ENCODE assay signal across 17 cellular contexts in genomic region chr12:11946161-11946560, GRCh38.
DNase-seq lines count a peak whose midpoint lies in the region; FAIRE-seq and TF ChIP-seq lines count a peak whose summit lies in the region.
"Had no signal": no experiment of that assay in that cellular context is flagged by ENCODE, and none has a peak within 500 bp of the region (broad histone marks: within the 10 kb centered on the region; RNA-seq: fewer than 3 reads in every experiment).

No MANE protein-coding gene starts in this region.

- H3K4me1 ChIP-seq in H1 (replicated peaks in 1 of 4; ENCODE audit: control insufficient read depth in 3 of 4, insufficient read depth in 4 of 4, low read length in 3 of 4) (no peaks in the 10 kb centered on the region), neuronal stem cell (ENCODE audit: control insufficient read depth in 2 of 2, insufficient read depth in 1 of 2, low read depth in 1 of 2, low read length in 2 of 2) (no peaks in the 10 kb centered on the region), MM.1S (ENCODE audit: low read length) (no peaks in the 10 kb centered on the region)
- H3K4me1 ChIP-seq: HAP-1 had no signal

- H3K9me3 Mint-ChIP-seq in HFFc6 = no peaks in the 10 kb centered on the region
- H3K9me3 Mint-ChIP-seq: CD8-positive, alpha-beta T cell had no signal

- WGBS in H1 (ENCODE audit: extremely low coverage in 1 of 2, insufficient coverage in 1 of 2, insufficient read length in 1 of 2, insufficient replicate concordance in 2 of 2, low coverage in 1 of 2, low lambda C conversion rate in 2 of 2, missing lambda C conversion rate in 1 of 2), 2 experiments = 92% methylated on average over 13 of the region's 13 CpGs; no CpG with 5 or more reads in 1 of the 2 experiments
- no CpG with 5 or more reads among the region's 13 CpGs for WGBS in neuronal stem cell (ENCODE audit: extremely low coverage in 2 of 2, insufficient read length in 2 of 2, insufficient replicate concordance in 1 of 2), 2 donors

- H2AK5ac ChIP-seq in H1 (ENCODE audit: low read depth, low read length) (peak overlapping the region; percentile 82; the same call in 1 of the 2 replicates), neuronal stem cell (ENCODE audit: low read depth, low read length) (no peak overlapping the region)

- H3K4ac ChIP-seq in H1 (replicated peaks; ENCODE audit: insufficient read length, low read depth, low read length) = no peak overlapping the region
- H3K4ac ChIP-seq in neuronal stem cell (ENCODE audit: low read length) = no peak overlapping the region

- H3K27me3 ChIP-seq in H1 (replicated peaks in 1 of 4; ENCODE audit: control insufficient read depth in 3 of 4, extremely low read depth in 1 of 4, insufficient read depth in 3 of 4, low read length in 3 of 4) (no peaks in the 10 kb centered on the region), neuronal stem cell (ENCODE audit: control insufficient read depth in 3 of 3, insufficient read depth in 3 of 3, low read depth in 1 of 3, low read length in 3 of 3) (peaks cover 0 to 9% (median 0%) of the 10 kb centered on the region in 3 experiments), MM.1S (replicated peaks; ENCODE audit: insufficient read depth, low read length) (no peaks in the 10 kb centered on the region)
- H3K27me3 ChIP-seq: BLaER1 treated with 17β-estradiol and CSF1 and Interleukin-3, amounts not matched to agents 10 nM and 100 nM had no signal

- peaks cover 28% of the 10 kb centered on the region for H3K4me1 Mint-ChIP-seq in HFFc6 (ENCODE audit: low read depth)
- H3K4me1 Mint-ChIP-seq: B cell had no signal

- no peak for FAIRE-seq in GM12891 (lab: Jason Lieb, UNC)
- FAIRE-seq in H1 (lab: Jason Lieb, UNC) = no peak
- FAIRE-seq: G401.6, GM12892 had no signal

- no peak overlapping the region for H2BK12ac ChIP-seq in H1 (ENCODE audit: low read depth, low read length)
- no peak overlapping the region for H2BK12ac ChIP-seq in neuronal stem cell (ENCODE audit: low read length)

- H2BK120ac ChIP-seq in H1 (replicated peaks; ENCODE audit: low read depth, low read length) (no peak overlapping the region), neuronal stem cell (ENCODE audit: low read depth, low read length) (no peak overlapping the region)

- no peaks in the 10 kb centered on the region for H3K9me2 ChIP-seq in MM.1S (replicated peaks; ENCODE audit: insufficient read depth, low read length)

- H3K9ac ChIP-seq in H1 (replicated peaks in 1 of 4; ENCODE audit: extremely low read depth in 1 of 4, low read depth in 3 of 4, low read length in 3 of 4) (no peak overlapping the region), neuronal stem cell (ENCODE audit: low read depth, low read length, poor library complexity) (no peak overlapping the region), MM.1S (ENCODE audit: low read length) (no peak overlapping the region)
- H3K9ac ChIP-seq: BLaER1 treated with 17β-estradiol and CSF1 and Interleukin-3, amounts not matched to agents 10 nM and 100 nM had no signal

- H3K56ac ChIP-seq in H1 (replicated peaks; ENCODE audit: insufficient read length, low read depth, low read length) = no peak overlapping the region

- H3K14ac ChIP-seq in H1 (ENCODE audit: insufficient read length) = no peak overlapping the region
- H3K14ac ChIP-seq in neuronal stem cell (ENCODE audit: low read length) = no peak overlapping the region

- TF ChIP-seq CTCF in H1 (IDR thresholded peaks at IDR 0.05; ENCODE audit: control extremely low read depth in 1 of 3, insufficient read depth in 1 of 3, low read depth in 1 of 3, low read length in 3 of 3) = no peak
- no peak for TF ChIP-seq CTCF in MM.1S (IDR thresholded peaks at IDR 0.05; ENCODE audit: low read length)
- no peak for TF ChIP-seq CTCF in HFFc6 (IDR thresholded peaks at IDR 0.05)

- H3K4me3 Mint-ChIP-seq in HFFc6 = no peak overlapping the region
- H3K4me3 Mint-ChIP-seq: B cell; CD8-positive, alpha-beta T cell had no signal

- TF ChIP-seq EP300 in H1 (IDR thresholded peaks at IDR 0.05; ENCODE audit: borderline replicate concordance in 1 of 2, low read depth in 2 of 2, low read length in 2 of 2) = no peak

- H4K20me1 ChIP-seq in H1 (replicated peaks in 1 of 2; ENCODE audit: control insufficient read depth in 1 of 2, insufficient read depth in 2 of 2, low read length in 2 of 2) (no peaks in the 10 kb centered on the region), MM.1S (ENCODE audit: insufficient read depth, low read length) (no peaks in the 10 kb centered on the region)
- H4K20me1 ChIP-seq: BLaER1 treated with 17β-estradiol and CSF1 and Interleukin-3, amounts not matched to agents 10 nM and 100 nM had no signal

- no peak overlapping the region for H3K18ac ChIP-seq in H1 (ENCODE audit: extremely low read depth, low read length)
- H3K18ac ChIP-seq in neuronal stem cell (ENCODE audit: low read length) = peak overlapping the region; percentile 16

- no peak overlapping the region for H3K27ac Mint-ChIP-seq in HFFc6
- H3K27ac Mint-ChIP-seq: B cell; CD8-positive, alpha-beta T cell had no signal

- no peak overlapping the region for H4K5ac ChIP-seq in H1 (ENCODE audit: insufficient read length, low read depth, low read length)

- DNase-seq in GM12891 (ENCODE audit: insufficient read length, low spot score) = no peak
- no peak for DNase-seq in H1 (ENCODE audit: low read depth in 1 of 2, low spot score in 2 of 2)
- no peak for DNase-seq in neuronal stem cell (ENCODE audit: low spot score)
- DNase-seq in superior temporal gyrus (ENCODE audit: extremely low spot score) = peak; percentile 50
- DNase-seq in MM.1S = no peak
- DNase-seq in HFFc6 = no peak
- DNase-seq in ureter (ENCODE audit: low spot score) = no peak
- DNase-seq: CD8-positive, alpha-beta T cell; COR-L47; DMS 273 treated with DMSO at 0.1 percent for 48 hours; DMS53 had no signal

- H3K23me2 ChIP-seq in H1 (ENCODE audit: low read depth, low read length) = 0 out of 2 replicates have a peak, but pooled peaks cover 2% of the 10 kb centered on the region

- peak overlapping the region; percentile 34; the same call in 1 of the 2 replicates for H2AFZ ChIP-seq in H1 (ENCODE audit: low read length)
- no peak overlapping the region for H2AFZ ChIP-seq in neuronal stem cell (ENCODE audit: low read length)
- H2AFZ ChIP-seq in MM.1S (ENCODE audit: low read length) = no peak overlapping the region

- no peak overlapping the region for H2BK15ac ChIP-seq in H1 (ENCODE audit: low read length)
- H2BK15ac ChIP-seq in neuronal stem cell (ENCODE audit: low read length) = no peak overlapping the region

- no peak overlapping the region for H2BK20ac ChIP-seq in H1 (ENCODE audit: low read length)

- H3K79me2 ChIP-seq in H1 (ENCODE audit: control insufficient read depth in 1 of 2, insufficient read depth in 2 of 2, low read length in 2 of 2) (no peaks in the 10 kb centered on the region), MM.1S (ENCODE audit: low read length) (no peaks in the 10 kb centered on the region)

- no peak for TF ChIP-seq RAD21 in H1 (IDR thresholded peaks at IDR 0.05 in 1 of 2, conservative IDR thresholded peaks at IDR 0.05 in 1 of 2; ENCODE audit: low read depth in 2 of 2, low read length in 2 of 2)

- POLR2A ChIA-PET in H1 (lab: Charles Lee; ENCODE audit: partially characterized antibody) = interaction anchor here (0.6 kb wide), 1 partner anchor 60 kb away, joined by 3 read pairs; no protein-coding TSS in a partner anchor

- H3K36me3 ChIP-seq in H1 (ENCODE audit: control insufficient read depth in 2 of 4, insufficient read depth in 4 of 4, low read length in 3 of 4) = no peaks in the 10 kb centered on the region
- no peaks in the 10 kb centered on the region for H3K36me3 ChIP-seq in neuronal stem cell (replicated peaks in 1 of 2; ENCODE audit: control insufficient read depth in 2 of 2, insufficient read depth in 2 of 2, low read length in 2 of 2)
- H3K36me3 ChIP-seq in MM.1S (replicated peaks; ENCODE audit: insufficient read depth, low read length) = no peaks in the 10 kb centered on the region
- H3K36me3 ChIP-seq: BLaER1 treated with 17β-estradiol and CSF1 and Interleukin-3, amounts not matched to agents 10 nM and 100 nM; HAP-1 had no signal

- H3K9me3 ChIP-seq in H1 (ENCODE audit: insufficient read depth in 2 of 2, low read depth in 1 of 2, low read length in 1 of 2) = peaks cover 0 to 4% of the 10 kb centered on the region in 2 experiments; a peak in 2 of 4 replicates
- peaks cover 0 to 2% of the 10 kb centered on the region in 2 donors for H3K9me3 ChIP-seq in neuronal stem cell (replicated peaks in 1 of 2; ENCODE audit: control insufficient read depth in 2 of 2, insufficient read depth in 1 of 2, low read depth in 1 of 2, low read length in 2 of 2)
- no peaks in the 10 kb centered on the region for H3K9me3 ChIP-seq in MM.1S (replicated peaks; ENCODE audit: insufficient read depth, low read length)
- H3K9me3 ChIP-seq: HAP-1 had no signal

- no peak overlapping the region for H2BK5ac ChIP-seq in H1 (ENCODE audit: low read depth, low read length)
- no peak overlapping the region for H2BK5ac ChIP-seq in neuronal stem cell (ENCODE audit: low read length)

- no peak overlapping the region for H3K23ac ChIP-seq in H1 (ENCODE audit: insufficient read length)
- no peak overlapping the region for H3K23ac ChIP-seq in neuronal stem cell (ENCODE audit: low read depth, low read length, poor library complexity)

- CTCF ChIA-PET in H1 (lab: Charles Lee; ENCODE audit: partially characterized antibody) = interaction anchor here (1.0 kb wide), 1 partner anchor 12 kb away, joined by 3 read pairs; no protein-coding TSS in a partner anchor

- no peaks in the 10 kb centered on the region for H3F3A ChIP-seq in MM.1S (ENCODE audit: insufficient read depth, low read length)

- no peak overlapping the region for H3K4me2 ChIP-seq in H1 (ENCODE audit: insufficient read depth in 1 of 2, low read depth in 2 of 2, low read length in 2 of 2)
- no peak overlapping the region for H3K4me2 ChIP-seq in neuronal stem cell (ENCODE audit: insufficient read depth, low read length, poor library complexity, severe bottlenecking)
- H3K4me2 ChIP-seq in MM.1S (ENCODE audit: low read depth, low read length) = no peak overlapping the region
- H3K4me2 ChIP-seq: BLaER1 treated with 17β-estradiol and CSF1 and Interleukin-3, amounts not matched to agents 10 nM and 100 nM had no signal

- H4K91ac ChIP-seq in H1 (replicated peaks; ENCODE audit: insufficient read length, low read length) = no peak overlapping the region
- no peak overlapping the region for H4K91ac ChIP-seq in neuronal stem cell (ENCODE audit: low read depth, low read length, poor library complexity)

- no peak for TF ChIP-seq POLR2A in GM12891 (IDR thresholded peaks at IDR 0.05; ENCODE audit: low read depth, low read length)
- no peak for TF ChIP-seq POLR2A in H1 (IDR thresholded peaks at IDR 0.05; ENCODE audit: control extremely low read depth in 1 of 2, low read depth in 2 of 2, low read length in 2 of 2)

- no peaks in the 10 kb centered on the region for H3K79me1 ChIP-seq in H1 (ENCODE audit: low read depth, low read length)
- no peaks in the 10 kb centered on the region for H3K79me1 ChIP-seq in neuronal stem cell (ENCODE audit: low read depth, low read length)

- H4K8ac ChIP-seq in H1 (ENCODE audit: extremely low read depth, insufficient read depth, low read length) (no peak overlapping the region), neuronal stem cell (ENCODE audit: low read depth, low read length) (no peak overlapping the region)

- no peak overlapping the region for H3K4me3 ChIP-seq in H1 (ENCODE audit: extremely low read depth in 1 of 4, insufficient read depth in 2 of 4, low read depth in 3 of 4, low read length in 4 of 4)
- no peak overlapping the region for H3K4me3 ChIP-seq in neuronal stem cell (ENCODE audit: low read length in 2 of 2)
- H3K4me3 ChIP-seq in MM.1S (ENCODE audit: low read length) = no peak overlapping the region
- H3K4me3 ChIP-seq: BLaER1 treated with 17β-estradiol and CSF1 and Interleukin-3, amounts not matched to agents 10 nM and 100 nM; HAP-1 had no signal

- peaks cover 43% of the 10 kb centered on the region for H3K27me3 Mint-ChIP-seq in HFFc6 (ENCODE audit: insufficient read depth)

- no peaks in the 10 kb centered on the region for H3K36me3 Mint-ChIP-seq in HFFc6 (ENCODE audit: low read depth)
- H3K36me3 Mint-ChIP-seq: CD8-positive, alpha-beta T cell had no signal

- H3K27ac ChIP-seq in H1 (ENCODE audit: low read depth, low read length) (no peak overlapping the region), neuronal stem cell (replicated peaks; ENCODE audit: low read length) (no peak overlapping the region), MM.1S (ENCODE audit: low read length) (no peak overlapping the region)
- H3K27ac ChIP-seq: BLaER1 treated with 17β-estradiol and CSF1 and Interleukin-3, amounts not matched to agents 10 nM and 100 nM; HL-60 had no signal
